8 cellular contexts compared by ENCODE assay signal in genomic region chr16:46689492-46690280, GRCh38. TPM values are rescaled to one million over a fixed set of nuclear protein-coding genes. Genes with fewer than 3 reads are reported as not detected.
DNase-seq lines count a peak whose midpoint lies in the region; ATAC-seq and TF ChIP-seq lines count a peak whose summit lies in the region.

Gene ORC6 (plus strand): TSS chr16:46689659. CDS start chr16:46689706, 47 bp downstream.

- H3K36me3 ChIP-seq in IMR-90 (ENCODE audit: control insufficient read depth, insufficient read depth, low read length), result peaks cover 1% of the 10 kb centered on the region; the same call in 1 of the 2 replicates
- no peaks in the 10 kb centered on the region for H3K36me3 ChIP-seq in esophagus (ENCODE audit: control insufficient read depth in 2 of 2, insufficient read depth in 2 of 2, low read length in 1 of 2)
- H3K36me3 ChIP-seq in muscle layer of colon (ENCODE audit: insufficient read depth, low read length), result no peaks in the 10 kb centered on the region

- H3K4me1 ChIP-seq in IMR-90 (ENCODE audit: control insufficient read depth, insufficient read depth, low read length) (peaks cover 6% of the 10 kb centered on the region), esophagus (ENCODE audit: control insufficient read depth in 2 of 2, insufficient read depth in 2 of 2, low read length in 1 of 2) (peaks cover 5 to 7% of the 10 kb centered on the region in 2 donors), muscle layer of colon (ENCODE audit: insufficient read depth, low read length) (peaks cover 21% of the 10 kb centered on the region)

- CTCF ChIA-PET in IMR-90 (lab: Yijun Ruan, JAX), result interaction anchor here (2.1 to 2.4 kb wide), 2 partner anchors 15 to 111 kb away, joined by 6 to 9 read pairs; no protein-coding TSS in a partner anchor

- H2BK15ac ChIP-seq in IMR-90 (ENCODE audit: low read depth, low read length), result peak within 1 kb of the TSS; percentile 95; the same call in 2 of the 3 replicates

- dilution Hi-C loops in IMR-90 (cut with HindIII; ENCODE audit: low sequenced_read_pairs, unreplicated experiment), result no loop called here

- H2AK9ac ChIP-seq in IMR-90 (replicated peaks; ENCODE audit: low read depth, low read length, poor library complexity), result peak within 1 kb of the TSS; percentile 95

- peak within 1 kb of the TSS; percentile 92 for H3K27ac ChIP-seq in IMR-90 (ENCODE audit: insufficient read depth, low read length)
- peak within 1 kb of the TSS; percentile 94 to 99 for H3K27ac ChIP-seq in esophagus (ENCODE audit: low read depth in 2 of 2, low read length in 1 of 2)
- H3K27ac ChIP-seq in muscle layer of colon (ENCODE audit: low read depth, low read length), result peak within 1 kb of the TSS; percentile 95

- intact Hi-C loops in IMR-90 (cut with micrococcal nuclease), result loop anchor here (1.0 to 2.0 kb wide), 2 partner anchors 114 to 141 kb away; partner anchors contain the start of gene C16orf87

- peak within 1 kb of the TSS; percentile 99 for H2BK20ac ChIP-seq in IMR-90 (ENCODE audit: low read depth, low read length)

- DNase-seq in DMS53 (lab: John Stamatoyannopoulos, UW), result peak; percentile 99
- DNase-seq in IMR-90, result peak; percentile 95
- DNase-seq in OCI-M2 (lab: John Stamatoyannopoulos, UW; ENCODE audit: unreplicated experiment), result peak; percentile 87
- DNase-seq in activated T-cell treated with anti-CD3 and anti-CD28 coated beads for 48 hours (ENCODE audit: low read depth), result peak; percentile 95
- peak; percentile 88 to 95 for DNase-seq in stimulated activated CD8-positive, alpha-beta memory T cell treated with anti-CD3 and anti-CD28 coated beads, Interleukin-7, amount 100 ng/mL, for 1 hour (ENCODE audit: low read depth in 2 of 2)

- H3K9me1 ChIP-seq in IMR-90 (ENCODE audit: insufficient read depth, low read length), result peaks cover 5% of the 10 kb centered on the region

- H3K27me3 ChIP-seq in IMR-90 (ENCODE audit: control insufficient read depth, insufficient read depth, low read length), result no peaks in the 10 kb centered on the region
- H3K27me3 ChIP-seq in esophagus (ENCODE audit: control insufficient read depth in 1 of 2, insufficient read depth in 2 of 2, low read length in 2 of 2), result no peaks in the 10 kb centered on the region
- no peaks in the 10 kb centered on the region for H3K27me3 ChIP-seq in muscle layer of colon (ENCODE audit: control insufficient read depth in 1 of 2, insufficient read depth in 2 of 2, low read length in 2 of 2)

- H3K18ac ChIP-seq in IMR-90 (ENCODE audit: low read depth, low read length), result peak within 1 kb of the TSS; percentile 100

- peak within 1 kb of the TSS; percentile 95 for H3K4me2 ChIP-seq in IMR-90 (ENCODE audit: low read depth, low read length)

- in situ Hi-C loops in IMR-90 (cut with MboI; ENCODE audit: low sequenced_read_pairs), result no loop called here

- TF ChIP-seq CTCF in IMR-90 (conservative IDR thresholded peaks at IDR 0.05; ENCODE audit: low read depth, low read length), result peak; percentile 64

- H3K9me3 ChIP-seq in IMR-90 (ENCODE audit: control insufficient read depth, insufficient read depth, low read length) (no peaks in the 10 kb centered on the region), esophagus (ENCODE audit: control insufficient read depth in 2 of 2, insufficient read depth in 1 of 2, low read depth in 1 of 2, low read length in 1 of 2) (no peaks in the 10 kb centered on the region), muscle layer of colon (ENCODE audit: low read length) (no peaks in the 10 kb centered on the region)

- peak within 1 kb of the TSS; percentile 60 to 100 for H4K8ac ChIP-seq in IMR-90 (ENCODE audit: low read depth in 2 of 2, low read length in 2 of 2)

- peaks cover 22 to 48% of the 10 kb centered on the region in 2 experiments for H3K79me1 ChIP-seq in IMR-90 (ENCODE audit: low read depth in 1 of 2, low read length in 2 of 2)

- peak within 1 kb of the TSS; percentile 93 for H3K56ac ChIP-seq in IMR-90 (ENCODE audit: extremely low read depth, insufficient read depth, low read length)

- H3K4me3 ChIP-seq in IMR-90 (ENCODE audit: insufficient read depth, low read depth, low read length) (peak within 1 kb of the TSS; percentile 88), esophagus (ENCODE audit: low read depth in 1 of 2, low read length in 2 of 2) (peak within 1 kb of the TSS; percentile 89 to 91), muscle layer of colon (ENCODE audit: low read depth in 1 of 2, low read length in 2 of 2) (peak within 1 kb of the TSS; percentile 65 to 84)

- peak; percentile 80 for ATAC-seq in GM21528 (IDR thresholded peaks at IDR 0.05; ENCODE audit: low FRiP score, unreplicated experiment)
- ATAC-seq in IMR-90 (ENCODE audit: low read depth), result peak; percentile 86

- H2BK5ac ChIP-seq in IMR-90 (ENCODE audit: low read depth, low read length, poor library complexity, severe bottlenecking), result peak within 1 kb of the TSS; percentile 99

- 0% methylated on average over 30 of the region's 73 CpGs; no CpG with 5 or more reads in 1 of the 2 experiments for WGBS in IMR-90 (ENCODE audit: extremely low coverage in 2 of 2, insufficient read length in 1 of 2), 2 experiments
- 0% methylated on average over 69 to 73 of the region's 73 CpGs for WGBS in esophagus, 2 donors

- TF ChIP-seq POLR2A in IMR-90 (IDR thresholded peaks at IDR 0.05; ENCODE audit: low read depth, low read length), result peak; percentile 74

- peak within 1 kb of the TSS; percentile 100 for H4K5ac ChIP-seq in IMR-90 (ENCODE audit: low read depth, low read length)

- peak within 1 kb of the TSS; percentile 100 for H4K91ac ChIP-seq in IMR-90 (ENCODE audit: insufficient read depth, low read depth, low read length)

- peak within 1 kb of the TSS; percentile 100 for H2AFZ ChIP-seq in IMR-90 (replicated peaks; ENCODE audit: low read length, poor library complexity)

- TF ChIP-seq RAD21 in IMR-90 (IDR thresholded peaks at IDR 0.05; ENCODE audit: low read length), result peak; percentile 58

- H3K9ac ChIP-seq in IMR-90 (ENCODE audit: low read depth, low read length), result peak within 1 kb of the TSS; percentile 97
- H3K9ac ChIP-seq in muscle layer of colon (ENCODE audit: low read length), result peak within 1 kb of the TSS; percentile 57

- peak within 1 kb of the TSS; percentile 89 for H2AK5ac ChIP-seq in IMR-90 (ENCODE audit: low read depth, low read length)

- H2BK120ac ChIP-seq in IMR-90 (ENCODE audit: low read depth, low read length), result peak within 1 kb of the TSS; percentile 100

- peak within 1 kb of the TSS; percentile 100 for H3K14ac ChIP-seq in IMR-90 (replicated peaks; ENCODE audit: low read depth, low read length)

- H3K23ac ChIP-seq in IMR-90 (ENCODE audit: low read depth, low read length), result peak within 1 kb of the TSS; percentile 100

- H4K20me1 ChIP-seq in IMR-90 (ENCODE audit: insufficient read depth, low read length), result peaks cover 40% of the 10 kb centered on the region

- peak within 1 kb of the TSS; percentile 100 for H3K4ac ChIP-seq in IMR-90 (ENCODE audit: low read depth, low read length)

- no TSS peak for BruUV-seq in IMR-90 (replicated peaks; lab: Mats Ljungman, UMichigan)

- POLR2A ChIA-PET in IMR-90 (lab: Charles Lee; ENCODE audit: unreplicated experiment), result no interaction called here

TF ChIP-seq in IMR-90, 13 proteins besides CTCF, POLR2A, EP300 and RAD21:
- TF ChIP-seq USF2 (IDR thresholded peaks at IDR 0.05; ENCODE audit: low read depth, low read length) (no peak), MAFK (IDR thresholded peaks at IDR 0.05; ENCODE audit: low read depth, low read length) (no peak), MAZ (IDR thresholded peaks at IDR 0.05; ENCODE audit: borderline replicate concordance, low read depth, low read length) (no peak), MXI1 (IDR thresholded peaks at IDR 0.05; ENCODE audit: borderline replicate concordance, low read depth, low read length) (peak; percentile 99), ELK1 (IDR thresholded peaks at IDR 0.05; ENCODE audit: borderline replicate concordance, low read depth, low read length) (no peak), CHD1 (IDR thresholded peaks at IDR 0.05; ENCODE audit: low read depth, low read length) (0 out of 2 replicates have a peak, but pooled peaks have one; percentile 50), RCOR1 (IDR thresholded peaks at IDR 0.05; ENCODE audit: insufficient replicate concordance, low read length) (no peak), SMC3 (IDR thresholded peaks at IDR 0.05; ENCODE audit: low read depth, low read length) (peak; percentile 30; the same call in 1 of the 2 replicates), BHLHE40 (IDR thresholded peaks at IDR 0.05; ENCODE audit: low read depth, low read length) (0 out of 2 replicates have a peak, but pooled peaks have one; percentile 13), CEBPB (IDR thresholded peaks at IDR 0.05; ENCODE audit: low read depth, low read length) (no peak), FOS (IDR thresholded peaks at IDR 0.05; ENCODE audit: low read depth, low read length) (peak; percentile 21; the same call in 1 of the 2 replicates), RFX5 (IDR thresholded peaks at IDR 0.05; ENCODE audit: low read depth, low read length) (no peak), NFE2L2 (IDR thresholded peaks at IDR 0.05; ENCODE audit: low read depth, low read length) (no peak)

RNA-seq across cellular contexts. Expression of gene ORC6, which starts in this region (rescaled TPM):
- total RNA-seq in IMR-90 (2012; rRNA removed), result 9.0 and 13.1 TPM in 2 replicates
- polyA plus RNA-seq in IMR-90 (2012; rRNA removed) (14.7 and 15.9 TPM in 2 replicates), esophagus (1 to 10 TPM; 7.7 to 9.0 TPM)
- 6.3 and 9.5 TPM in 2 replicates for polyA plus RNA-seq in IMR-90 (2012; cell fraction: cytosol; rRNA removed)
- 6.4 and 13.5 TPM in 2 replicates for polyA plus RNA-seq in IMR-90 (2012; cell fraction: nucleus; rRNA removed; ENCODE audit: low replicate concordance)

Comparison
In these comparisons a context has a peak if more than half of its experiments do, and no peak if none do; other contexts are left out.
1. Peak in every context shown above with its lines: DNase-seq, ATAC-seq, H3K4me3 ChIP-seq and H3K27ac ChIP-seq.